Comparison of ENCODE assay signal across 1 cellular context in genomic region chr17:77489239-77489897, GRCh38.
TF ChIP-seq lines count a peak whose summit lies in the region.

No MANE protein-coding gene starts in this region.

TF ChIP-seq in HepG2, 621 proteins besides CTCF, POLR2A, EP300 and RAD21 (continued from another document):
- TF ChIP-seq ZNF687 (CRISPR knock-in tag; IDR thresholded peaks at IDR 0.05) (0 out of 2 replicates have a peak, but pooled peaks have one; percentile 14), AGO2 (optimal IDR thresholded peaks at IDR 0.05; ENCODE audit: low read depth, low read length) (peak; percentile 71), KMT2B (CRISPR knock-in tag; IDR thresholded peaks at IDR 0.05) (no peak)
